8 cellular contexts compared by ENCODE assay signal in genomic region chr6:30882764-30883475, GRCh38. TPM values are rescaled to one million over a fixed set of nuclear protein-coding genes. Genes with fewer than 3 reads are reported as not detected.
DNase-seq lines count a peak whose midpoint lies in the region; ATAC-seq lines count a peak whose summit lies in the region.

No MANE protein-coding gene starts in this region.

- peaks cover 46% of the 10 kb centered on the region for H3K4me1 Mint-ChIP-seq in activated naive CD4-positive, alpha-beta T cell treated with anti-CD3 and anti-CD28 coated beads, Interleukin-2, amount 50 U/mL, for 24 hours
- H3K4me1 Mint-ChIP-seq in natural killer cell treated with Interleukin-12 subunit alpha and Interleukin-12 subunit beta and Interleukin-15 and Interleukin-18, amount 100 ng/mL, for 72 hours (ENCODE audit: low read depth in 2 of 2), result peaks cover 16 to 23% of the 10 kb centered on the region in 2 donors

- H3K9me3 Mint-ChIP-seq in activated naive CD4-positive, alpha-beta T cell treated with anti-CD3 and anti-CD28 coated beads, Interleukin-2, amount 50 U/mL, for 24 hours, result no peaks in the 10 kb centered on the region
- no peaks in the 10 kb centered on the region for H3K9me3 Mint-ChIP-seq in activated naive CD4-positive, alpha-beta T cell treated with anti-CD3 and anti-CD28 coated beads, Interleukin-2, amount 50 U/mL, for 72 hours
- no peaks in the 10 kb centered on the region for H3K9me3 Mint-ChIP-seq in natural killer cell treated with Interleukin-12 subunit alpha and Interleukin-12 subunit beta and Interleukin-15 and Interleukin-18, amount 100 ng/mL, for 72 hours

- no peak for DNase-seq in activated naive CD4-positive, alpha-beta T cell treated with anti-CD3 and anti-CD28 coated beads, Interleukin-2, amount 50 U/mL, for 72 hours (ENCODE audit: low spot score in 2 of 2)
- peak; percentile 67 to 88 for DNase-seq in NCI-H526 (lab: John Stamatoyannopoulos, UW)
- no peak for DNase-seq in natural killer cell treated with Interleukin-12 subunit alpha and Interleukin-12 subunit beta and Interleukin-15 and Interleukin-18, amount 100 ng/mL, for 72 hours (ENCODE audit: low spot score)
- no peak for DNase-seq in NK-92 treated with Interleukin-12 subunit alpha and Interleukin-12 subunit beta, amount 100 ng/mL, for 24 hours (lab: John Stamatoyannopoulos, UW)

- H3K27ac Mint-ChIP-seq in activated naive CD4-positive, alpha-beta T cell treated with anti-CD3 and anti-CD28 coated beads, Interleukin-2, amount 50 U/mL, for 24 hours, result peak overlapping the region; percentile 65
- H3K27ac Mint-ChIP-seq in activated naive CD4-positive, alpha-beta T cell treated with anti-CD3 and anti-CD28 coated beads, Interleukin-2, amount 50 U/mL, for 72 hours, result peak overlapping the region in 1 of 2 donors; percentile 61
- peak overlapping the region in 1 of 2 donors; percentile 71 for H3K27ac Mint-ChIP-seq in natural killer cell treated with Interleukin-12 subunit alpha and Interleukin-12 subunit beta and Interleukin-15 and Interleukin-18, amount 100 ng/mL, for 72 hours

- no peaks in the 10 kb centered on the region for H3K36me3 ChIP-seq in duodenal mucosa (ENCODE audit: control insufficient read depth in 1 of 2, insufficient read depth in 2 of 2, low read length in 2 of 2)

- H3K9me3 ChIP-seq in duodenal mucosa (ENCODE audit: control insufficient read depth in 1 of 2, low read length in 2 of 2), result no peaks in the 10 kb centered on the region

- H3K36me3 Mint-ChIP-seq in activated naive CD4-positive, alpha-beta T cell treated with anti-CD3 and anti-CD28 coated beads, Interleukin-2, amount 50 U/mL, for 24 hours, result no peaks in the 10 kb centered on the region
- no peaks in the 10 kb centered on the region for H3K36me3 Mint-ChIP-seq in activated naive CD4-positive, alpha-beta T cell treated with anti-CD3 and anti-CD28 coated beads, Interleukin-2, amount 50 U/mL, for 72 hours
- H3K36me3 Mint-ChIP-seq in natural killer cell treated with Interleukin-12 subunit alpha and Interleukin-12 subunit beta and Interleukin-15 and Interleukin-18, amount 100 ng/mL, for 72 hours, result no peaks in the 10 kb centered on the region

- no peak for ATAC-seq in activated naive CD4-positive, alpha-beta T cell treated with anti-CD3 and anti-CD28 coated beads, Interleukin-2, amount 50 U/mL, for 72 hours
- ATAC-seq in natural killer cell treated with Interleukin-12 subunit alpha and Interleukin-12 subunit beta and Interleukin-15 and Interleukin-18, amount 100 ng/mL, for 72 hours, result no peak
- no peak for ATAC-seq in HG03196 (IDR thresholded peaks at IDR 0.05; ENCODE audit: unreplicated experiment)
- no peak for ATAC-seq in GM21360 (IDR thresholded peaks at IDR 0.05; ENCODE audit: unreplicated experiment)

- H3K9ac ChIP-seq in duodenal mucosa (ENCODE audit: low read depth in 1 of 2, low read length in 2 of 2), result peak overlapping the region; percentile 90 to 95

- peaks cover 32 to 35% of the 10 kb centered on the region in 2 donors for H3K4me1 ChIP-seq in duodenal mucosa (ENCODE audit: control insufficient read depth in 1 of 2, insufficient read depth in 2 of 2, low read length in 2 of 2)

- no peaks in the 10 kb centered on the region for H3K27me3 Mint-ChIP-seq in activated naive CD4-positive, alpha-beta T cell treated with anti-CD3 and anti-CD28 coated beads, Interleukin-2, amount 50 U/mL, for 24 hours
- H3K27me3 Mint-ChIP-seq in natural killer cell treated with Interleukin-12 subunit alpha and Interleukin-12 subunit beta and Interleukin-15 and Interleukin-18, amount 100 ng/mL, for 72 hours, result peaks cover 0 to 17% of the 10 kb centered on the region in 2 donors

- peak overlapping the region; percentile 88 for H3K27ac ChIP-seq in duodenal mucosa (ENCODE audit: low read depth, low read length)

- no peaks in the 10 kb centered on the region for H3K27me3 ChIP-seq in duodenal mucosa (ENCODE audit: control insufficient read depth in 1 of 2, insufficient read depth in 2 of 2, low read length in 2 of 2)

- H3K4me3 Mint-ChIP-seq in activated naive CD4-positive, alpha-beta T cell treated with anti-CD3 and anti-CD28 coated beads, Interleukin-2, amount 50 U/mL, for 24 hours, result peak overlapping the region; percentile 74
- H3K4me3 Mint-ChIP-seq in natural killer cell treated with Interleukin-12 subunit alpha and Interleukin-12 subunit beta and Interleukin-15 and Interleukin-18, amount 100 ng/mL, for 72 hours, result peak overlapping the region; percentile 58

- peak overlapping the region; percentile 78 to 82 for H3K4me3 ChIP-seq in duodenal mucosa (ENCODE audit: low read depth in 1 of 2, low read length in 2 of 2)

RNA-seq across cellular contexts. Expression of gene DDR1, which starts 1.4 kb away (rescaled TPM):
- 10 to 100 TPM; 15.2 to 20.7 TPM for total RNA-seq in activated naive CD4-positive, alpha-beta T cell treated with anti-CD3 and anti-CD28 coated beads, Interleukin-2, amount 50 U/mL, for 72 hours
- 1 to 10 TPM; 2.9 to 7.4 TPM for total RNA-seq in natural killer cell treated with Interleukin-12 subunit alpha and Interleukin-12 subunit beta and Interleukin-15 and Interleukin-18, amount 100 ng/mL, for 72 hours

RNA-seq across cellular contexts. Expression of gene GTF2H4, which starts 25.1 kb away (rescaled TPM):
- total RNA-seq in activated naive CD4-positive, alpha-beta T cell treated with anti-CD3 and anti-CD28 coated beads, Interleukin-2, amount 50 U/mL, for 72 hours, result 10 to 100 TPM; 27.6 to 44.9 TPM
- total RNA-seq in natural killer cell treated with Interleukin-12 subunit alpha and Interleukin-12 subunit beta and Interleukin-15 and Interleukin-18, amount 100 ng/mL, for 72 hours, result 10 to 100 TPM; 29.4 to 49.5 TPM

RNA-seq across cellular contexts. Expression of gene VARS2, which starts 31.1 kb away (rescaled TPM):
- total RNA-seq in activated naive CD4-positive, alpha-beta T cell treated with anti-CD3 and anti-CD28 coated beads, Interleukin-2, amount 50 U/mL, for 72 hours, result 10 to 100 TPM; 55.1 to 55.7 TPM
- 10 to 100 TPM; 47.2 to 90.5 TPM for total RNA-seq in natural killer cell treated with Interleukin-12 subunit alpha and Interleukin-12 subunit beta and Interleukin-15 and Interleukin-18, amount 100 ng/mL, for 72 hours

RNA-seq across cellular contexts. Expression of gene SFTA2, which starts 49.0 kb away (rescaled TPM):
- not detected for total RNA-seq in activated naive CD4-positive, alpha-beta T cell treated with anti-CD3 and anti-CD28 coated beads, Interleukin-2, amount 50 U/mL, for 72 hours
- total RNA-seq in natural killer cell treated with Interleukin-12 subunit alpha and Interleukin-12 subunit beta and Interleukin-15 and Interleukin-18, amount 100 ng/mL, for 72 hours, result not detected

RNA-seq across cellular contexts. Expression of gene MUCL3, which starts 57.9 kb away (rescaled TPM):
- not detected for total RNA-seq in activated naive CD4-positive, alpha-beta T cell treated with anti-CD3 and anti-CD28 coated beads, Interleukin-2, amount 50 U/mL, for 72 hours
- total RNA-seq in natural killer cell treated with Interleukin-12 subunit alpha and Interleukin-12 subunit beta and Interleukin-15 and Interleukin-18, amount 100 ng/mL, for 72 hours, result not detected

Comparison
In these comparisons a context has a peak if more than half of its experiments do, and no peak if none do; other contexts are left out.
1. DNase-seq: peak in NCI-H526 (2 of 2); none in activated naive CD4-positive, alpha-beta T cell treated with anti-CD3 and anti-CD28 coated beads, Interleukin-2, amount 50 U/mL, for 72 hours (0 of 2), natural killer cell treated with Interleukin-12 subunit alpha and Interleukin-12 subunit beta and Interleukin-15 and Interleukin-18, amount 100 ng/mL, for 72 hours (single experiment) and NK-92 treated with Interleukin-12 subunit alpha and Interleukin-12 subunit beta, amount 100 ng/mL, for 24 hours (single experiment).